Comparison of ENCODE assay signal across 9 cellular contexts in genomic region chr17:37744961-37745800, GRCh38. TPM values are rescaled to one million over a fixed set of nuclear protein-coding genes. Genes with fewer than 3 reads are reported as not detected.
DNase-seq lines count a peak whose midpoint lies in the region; ATAC-seq and TF ChIP-seq lines count a peak whose summit lies in the region.
"Had no signal": no experiment of that assay in that cellular context is flagged by ENCODE, and none has a peak within 500 bp of the region (broad histone marks: within the 10 kb centered on the region; RNA-seq: fewer than 3 reads in every experiment).

TSS of gene HNF1B (minus strand) at chr17:37745059. CDS start at chr17:37744884, 175 bp downstream.

- peak within 1 kb of the TSS; percentile 92 to 98 for H3K27ac ChIP-seq in liver (ENCODE audit: low read depth in 1 of 2, low read length in 2 of 2)
- H3K27ac ChIP-seq in vagina = no peak within 1 kb of the TSS

- no peak for TF ChIP-seq POLR2A in vagina (IDR thresholded peaks at IDR 0.05)

- WGBS in liver = 3% methylated on average over 35 of the region's 35 CpGs

- peak within 1 kb of the TSS; percentile 72 to 85 for H3K9ac ChIP-seq in liver (ENCODE audit: low read depth in 1 of 2, low read length in 2 of 2)

- intact Hi-C loops in vagina (cut with DNase I) = no loop called here

- peak; percentile 50 for ATAC-seq in GM21529 (IDR thresholded peaks at IDR 0.05; ENCODE audit: unreplicated experiment)
- no peak for ATAC-seq in HG03571 (IDR thresholded peaks at IDR 0.05; ENCODE audit: unreplicated experiment)

- H3K36me3 ChIP-seq in liver (ENCODE audit: control insufficient read depth in 4 of 4, insufficient read depth in 3 of 4, low read depth in 1 of 4, low read length in 3 of 4) (no peaks in the 10 kb centered on the region), vagina (no peaks in the 10 kb centered on the region)

- TF ChIP-seq CTCF in GM10248 (IDR thresholded peaks at IDR 0.05; ENCODE audit: control extremely low read depth, extremely low read depth, low read depth, missing control alignments) (no peak), liver (IDR thresholded peaks at IDR 0.05; ENCODE audit: low read depth, low read length, missing input control) (no peak), vagina (IDR thresholded peaks at IDR 0.05) (no peak)

- H3K27me3 ChIP-seq in liver (ENCODE audit: control insufficient read depth in 4 of 4, insufficient read depth in 4 of 4, low read length in 3 of 4) (peaks cover 0 to 2% (median 0%) of the 10 kb centered on the region in 4 donors), vagina (peaks cover 15% of the 10 kb centered on the region)

- H3K4me1 ChIP-seq in liver (ENCODE audit: control insufficient read depth in 4 of 4, insufficient read depth in 4 of 4, low read length in 3 of 4) (peaks cover 2 to 25% (median 12%) of the 10 kb centered on the region in 4 donors), vagina (peaks cover 36% of the 10 kb centered on the region)

- peak within 1 kb of the TSS; percentile 76 to 90 (median 82) for H3K4me3 ChIP-seq in liver (ENCODE audit: low read depth in 1 of 3, low read length in 3 of 3)
- no peak within 1 kb of the TSS for H3K4me3 ChIP-seq in vagina

- POLR2A ChIA-PET in GM10248 (lab: Yijun Ruan, JAX) = interaction anchor here (0.5 kb wide), 1 partner anchor 14 kb away, joined by 8 read pairs; no protein-coding TSS in a partner anchor

- CTCF ChIA-PET in GM10248 (lab: Yijun Ruan, JAX) = interaction anchor here (0.5 to 3.5 kb wide), 6 partner anchors 9 to 36 kb away, joined by 3 to 16 read pairs (median 7); no protein-coding TSS in a partner anchor

- peak in 1 of 2 donors; percentile 23 for TF ChIP-seq RAD21 in liver (IDR thresholded peaks at IDR 0.05)

- DNase-seq in GM10248 (ENCODE audit: extremely low spot score) (peak; percentile 80), RPMI8226 (peak; percentile 72), DMS 273 treated with DMSO at 0.1 percent for 48 hours (lab: John Stamatoyannopoulos, UW) (no peak), vagina (ENCODE audit: extremely low spot score in 2 of 2) (no peak), NCI-H1436 (lab: John Stamatoyannopoulos, UW) (no peak)

- H3K9me3 ChIP-seq in liver (ENCODE audit: control insufficient read depth in 4 of 4, low read length in 3 of 4) (no peaks in the 10 kb centered on the region), vagina (no peaks in the 10 kb centered on the region)

TF ChIP-seq in liver, 16 proteins besides CTCF, POLR2A, EP300 and RAD21:
- TF ChIP-seq TAF1 (conservative IDR thresholded peaks at IDR 0.05) = peak; percentile 56
- no peak for TF ChIP-seq FOXA2 (IDR thresholded peaks at IDR 0.05)
- TF ChIP-seq HNF4G (IDR thresholded peaks at IDR 0.05) = peak; percentile 35
- TF ChIP-seq NR2F2 (IDR thresholded peaks at IDR 0.05) = no peak
- TF ChIP-seq HNF4A (conservative IDR thresholded peaks at IDR 0.05) = peak; percentile 1 to 59
- no peak for TF ChIP-seq GABPA (IDR thresholded peaks at IDR 0.05 in 1 of 2, conservative IDR thresholded peaks at IDR 0.05 in 1 of 2)
- TF ChIP-seq JUND (IDR thresholded peaks at IDR 0.05) = peak in 1 of 2 donors; percentile 9
- no peak for TF ChIP-seq MAX (IDR thresholded peaks at IDR 0.05)
- no peak for TF ChIP-seq FOXA1 (IDR thresholded peaks at IDR 0.05)
- no peak for TF ChIP-seq ZBTB33 (IDR thresholded peaks at IDR 0.05)
- TF ChIP-seq, protein P1, sequence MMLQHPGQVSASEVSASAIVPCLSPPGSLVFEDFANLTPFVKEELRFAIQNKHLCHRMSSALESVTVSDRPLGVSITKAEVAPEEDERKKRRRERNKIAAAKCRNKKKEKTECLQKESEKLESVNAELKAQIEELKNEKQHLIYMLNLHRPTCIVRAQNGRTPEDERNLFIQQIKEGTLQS (IDR thresholded peaks at IDR 0.05) = no peak
- no peak for TF ChIP-seq EGR1 (IDR thresholded peaks at IDR 0.05; ENCODE audit: low read depth in 2 of 2)
- TF ChIP-seq YY1 (IDR thresholded peaks at IDR 0.05) = peak; percentile 97
- TF ChIP-seq RXRA (IDR thresholded peaks at IDR 0.05) = peak in 1 of 2 donors; percentile 19
- peak; percentile 42 for TF ChIP-seq SP1 (IDR thresholded peaks at IDR 0.05)
- TF ChIP-seq REST (IDR thresholded peaks at IDR 0.05) = no peak
TF ChIP-seq in liver: peak in this region for 7.

RNA-seq across cellular contexts. Expression of gene HNF1B, which starts in this region (rescaled TPM):
- 1 to 10 TPM; 1.6 to 3.8 TPM for total RNA-seq in liver
- 1 to 10 TPM; 5.2 to 5.7 TPM for polyA plus RNA-seq in liver
- not detected for total RNA-seq in vagina
- total RNA-seq: HT1080 had no signal

Comparison
In these comparisons a context has a peak if more than half of its experiments do, and no peak if none do; other contexts are left out.
1. DNase-seq: peak in GM10248 (single experiment) and RPMI8226 (single experiment); none in DMS 273 treated with DMSO at 0.1 percent for 48 hours (single experiment), vagina (0 of 2) and NCI-H1436 (single experiment).
2. H3K4me3 ChIP-seq: peak in liver (3 of 3); none in vagina (0 of 2).